In genomic region chrX:53669258-53669657, GRCh38 we compare ENCODE assay signal across 25 cellular contexts.
"Had no signal": no experiment of that assay in that cellular context is flagged by ENCODE, and none has a peak within 500 bp of the region (broad histone marks: within the 10 kb centered on the region; RNA-seq: fewer than 3 reads in every experiment).

No MANE protein-coding gene starts in this region.

- H3K27ac ChIP-seq: KMS-11, Peyer's patch, RWPE1, VCaP had no signal

- DNase-seq: activated CD4-positive, alpha-beta memory T cell treated with anti-CD3 and anti-CD28 coated beads for 36 hours; activated CD4-positive, alpha-beta T cell treated with anti-CD3 and anti-CD28 coated beads, Interleukin-2, amount 10 ng/mL, durations not matched to agents 7 days and 5 days; activated CD4-positive, CD25-positive, alpha-beta regulatory T cell; activated CD8-positive, alpha-beta memory T cell treated with anti-CD3 and anti-CD28 coated beads, Interleukin-2, amount 50 U/mL, for 4 hours; activated effector memory CD4-positive, alpha-beta T cell treated with Interleukin-2 at 50 U/mL for 16 hours; activated naive CD4-positive, alpha-beta T cell treated with Interleukin-2 at 50 U/mL for 16 hours; amygdala; cerebellar nuclear complex; MG63; MV-4-11; NCI-H1092 treated with DMSO at 0.1 percent for 48 hours; NCI-H1417 treated with DMSO at 0.1 percent for 48 hours; NCI-H1694 treated with DMSO at 0.1 percent for 48 hours; NCI-H2029 treated with DMSO at 0.1 percent for 48 hours; NCI-H510A treated with DMSO at 0.1 percent for 48 hours; NCI-H69; NK-92 treated with Interleukin-12 subunit alpha and Interleukin-12 subunit beta, amount 100 ng/mL, for 24 hours; Peyer's patch; SHP77 had no signal

- H3K4me3 ChIP-seq: MG63, Peyer's patch had no signal

- H3K9me3 ChIP-seq: MG63, Peyer's patch had no signal

- H3K36me3 ChIP-seq: Peyer's patch had no signal

- ATAC-seq: activated naive CD4-positive, alpha-beta T cell treated with anti-CD3 and anti-CD28 coated beads, Interleukin-2, amount 50 U/mL, for 72 hours had no signal

- H3K27ac Mint-ChIP-seq: activated CD4-positive, alpha-beta T cell treated with anti-CD3 and anti-CD28 coated beads, Interleukin-2, amount 10 ng/mL, durations not matched to agents 7 days and 5 days; activated naive CD4-positive, alpha-beta T cell treated with anti-CD3 and anti-CD28 coated beads, Interleukin-2, amount 50 U/mL, for 72 hours; activated T-helper 1 cell treated with anti-CD3 and anti-CD28 coated beads, Interleukin-12 subunit alpha, Interleukin-12 subunit beta, Interleukin-2, Interleukin-4 antibody, amounts not matched to agents 30 ng/mL and 10 ng/mL and 1 ng/mL, durations not matched to agents 14 hours and 24 hours and 36 hours; brain had no signal

- H3K27me3 ChIP-seq: MG63, Peyer's patch had no signal

- H3K27me3 Mint-ChIP-seq: activated CD4-positive, alpha-beta memory T cell treated with anti-CD3 and anti-CD28 coated beads for 36 hours; activated CD4-positive, alpha-beta T cell treated with anti-CD3 and anti-CD28 coated beads, Interleukin-2, amount 10 ng/mL, durations not matched to agents 7 days and 5 days; brain had no signal

- H3K4me3 Mint-ChIP-seq: activated CD4-positive, alpha-beta memory T cell treated with anti-CD3 and anti-CD28 coated beads for 36 hours; activated CD4-positive, alpha-beta T cell treated with anti-CD3 and anti-CD28 coated beads, Interleukin-2, amount 10 ng/mL, durations not matched to agents 7 days and 5 days; activated T-helper 1 cell treated with anti-CD3 and anti-CD28 coated beads, Interleukin-12 subunit alpha, Interleukin-12 subunit beta, Interleukin-2, Interleukin-4 antibody, amounts not matched to agents 30 ng/mL and 10 ng/mL and 1 ng/mL, durations not matched to agents 14 hours and 24 hours and 36 hours; brain had no signal
